8 cellular contexts compared by ENCODE assay signal in genomic region chr19:51366050-51366998, GRCh38.
DNase-seq lines count a peak whose midpoint lies in the region; ATAC-seq and TF ChIP-seq lines count a peak whose summit lies in the region.

Gene ETFB, minus strand, starts transcription at chr19:51366388. Its CDS starts 62 bp downstream, at chr19:51366326.

- no peaks in the 10 kb centered on the region for H3K27me3 Mint-ChIP-seq in central memory CD8-positive, alpha-beta T cell

- no peak for TF ChIP-seq CTCF in GM12875 (IDR thresholded peaks at IDR 0.05; ENCODE audit: borderline replicate concordance, insufficient read depth, low read depth, low read length)

- no peaks in the 10 kb centered on the region for H3K9me3 Mint-ChIP-seq in central memory CD8-positive, alpha-beta T cell

- H3K36me3 Mint-ChIP-seq in central memory CD8-positive, alpha-beta T cell (ENCODE audit: insufficient read depth): peaks cover 33% of the 10 kb centered on the region

- ATAC-seq in HG02885 (IDR thresholded peaks at IDR 0.05; ENCODE audit: poor library complexity, unreplicated experiment): peak; percentile 62
- ATAC-seq in central memory CD8-positive, alpha-beta T cell (replicated peaks; ENCODE audit: extremely low read depth, poor library complexity, severe bottlenecking): peak; percentile 42
- ATAC-seq in HG02852 (IDR thresholded peaks at IDR 0.05; ENCODE audit: unreplicated experiment): no peak

- peak within 1 kb of the TSS; percentile 73 for H3K4me3 ChIP-seq in GM12875 (ENCODE audit: low read depth, low read length)

- H3K27ac Mint-ChIP-seq in central memory CD8-positive, alpha-beta T cell (ENCODE audit: low read depth): peak within 1 kb of the TSS; percentile 94

- peak within 1 kb of the TSS; percentile 88 for H3K4me3 Mint-ChIP-seq in central memory CD8-positive, alpha-beta T cell

- H3K4me1 Mint-ChIP-seq in central memory CD8-positive, alpha-beta T cell: peaks cover 66% of the 10 kb centered on the region

- DNase-seq in NCI-H226: peak; percentile 99
- peak; percentile 88 for DNase-seq in activated CD4-positive, CD25-positive, alpha-beta regulatory T cell treated with anti-CD3 and anti-CD28 coated beads, Interleukin-2, amount 50 U/mL, for 72 hours
- DNase-seq in central memory CD8-positive, alpha-beta T cell (ENCODE audit: low spot score in 2 of 2): peak; percentile 69 to 78
- DNase-seq in islet precursor cell: peak; percentile 100
- peak; percentile 90 to 96 for DNase-seq in stimulated activated CD4-positive, alpha-beta T cell treated with anti-CD3 and anti-CD28 coated beads, Interleukin-12 subunit alpha, Interleukin-12 subunit beta, amount 100 ng/mL, for 24 hours (ENCODE audit: low read depth in 2 of 2)
